ENCODE assay signal across 13 cellular contexts in the genomic region with DNA sequence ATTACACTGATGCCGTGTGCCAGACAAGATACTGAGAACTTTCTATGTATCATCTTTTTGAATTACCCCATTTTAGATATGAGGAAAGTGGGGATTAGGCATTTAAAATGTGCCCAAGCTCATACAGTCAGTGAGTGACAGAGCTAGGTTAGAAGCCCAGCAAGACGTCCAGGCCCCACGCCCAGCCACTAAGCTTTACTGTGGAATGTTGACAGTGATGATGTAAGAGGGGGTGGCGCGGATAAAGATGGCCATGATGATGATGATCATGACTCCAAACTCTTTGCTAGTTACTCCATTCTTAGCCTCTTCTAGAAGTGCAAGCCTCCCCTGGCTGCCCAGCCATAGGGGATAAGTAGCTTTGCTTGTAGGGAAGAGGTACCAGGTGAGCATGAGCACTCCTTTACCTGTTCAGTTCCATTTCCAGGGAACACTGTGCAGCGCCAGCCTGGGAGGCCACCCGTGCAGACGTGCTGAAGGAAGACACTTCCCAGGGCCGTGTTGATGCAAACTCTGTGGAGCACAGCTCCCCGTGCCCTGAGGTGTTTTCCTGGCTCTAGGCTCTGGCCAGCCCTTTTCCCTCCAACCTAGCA.
"Had no signal": no experiment of that assay in that cellular context is flagged by ENCODE, and none has a peak within 500 bp of the region (broad histone marks: within the 10 kb centered on the region; RNA-seq: fewer than 3 reads in every experiment).

No MANE protein-coding gene starts in this region.

- H3K4me3 Mint-ChIP-seq: activated CD4-positive, alpha-beta T cell treated with anti-CD3 and anti-CD28 coated beads, Interleukin-2, amount 10 ng/mL, durations not matched to agents 24 days and 14 days; activated T-helper 1 cell treated with anti-CD3 and anti-CD28 coated beads, Interleukin-12 subunit alpha, Interleukin-12 subunit beta, Interleukin-2, Interleukin-4 antibody, amounts not matched to agents 30 ng/mL and 10 ng/mL and 1 ng/mL, durations not matched to agents 14 hours and 24 hours and 36 hours; natural killer cell treated with Interleukin-12 subunit alpha and Interleukin-12 subunit beta and Interleukin-15 and Interleukin-18, amount 100 ng/mL, for 72 hours; T-helper 2 cell treated with Interferon-gamma antibody and Interleukin-4, amounts not matched to agents 5 μg/mL and 100 μg/mL, for 36 hours had no signal

- H3K36me3 ChIP-seq: ascending aorta, gastrocnemius medialis, heart right ventricle, tibial nerve had no signal

- H3K27ac ChIP-seq: tibial nerve had no signal

- H3K9me3 Mint-ChIP-seq: activated CD4-positive, alpha-beta T cell treated with anti-CD3 and anti-CD28 coated beads, Interleukin-2, amount 10 ng/mL, durations not matched to agents 24 days and 14 days; activated T-helper 1 cell treated with anti-CD3 and anti-CD28 coated beads, Interleukin-12 subunit alpha, Interleukin-12 subunit beta, Interleukin-2, Interleukin-4 antibody, amounts not matched to agents 30 ng/mL and 10 ng/mL and 1 ng/mL, durations not matched to agents 14 hours and 24 hours and 36 hours; natural killer cell treated with Interleukin-12 subunit alpha and Interleukin-12 subunit beta and Interleukin-15 and Interleukin-18, amount 100 ng/mL, for 72 hours; stimulated activated naive B cell treated with anti-CD40 and anti-IgM and Interleukin-4, amounts not matched to agents 10 μg/mL and 1 μg/mL and 100 μg/mL, for 72 hours; T-helper 2 cell treated with Interferon-gamma antibody and Interleukin-4, amounts not matched to agents 5 μg/mL and 100 μg/mL, for 36 hours had no signal

- DNase-seq: activated CD4-positive, alpha-beta T cell treated with anti-CD3 and anti-CD28 coated beads, Interleukin-2, amount 10 ng/mL, durations not matched to agents 24 days and 14 days; activated CD4-positive, CD25-positive, alpha-beta regulatory T cell; stimulated activated CD4-positive, alpha-beta T cell treated with anti-CD3 and anti-CD28 coated beads, Interleukin-15, amount 100 ng/mL, for 24 hours; stimulated activated CD4-positive, alpha-beta T cell treated with anti-CD3 and anti-CD28 coated beads, Interleukin-4, amount 100 ng/mL, for 1 hour; stimulated activated naive B cell treated with anti-CD40 and anti-IgM and Interleukin-4, amounts not matched to agents 10 μg/mL and 1 μg/mL and 100 μg/mL, for 72 hours had no signal

- H3K9me3 ChIP-seq: ascending aorta, gastrocnemius medialis, heart right ventricle, tibial nerve had no signal

- FAIRE-seq: islet of Langerhans had no signal

- H3K27ac Mint-ChIP-seq: activated CD4-positive, alpha-beta T cell treated with anti-CD3 and anti-CD28 coated beads, Interleukin-2, amount 10 ng/mL, durations not matched to agents 24 days and 14 days; activated T-helper 1 cell treated with anti-CD3 and anti-CD28 coated beads, Interleukin-12 subunit alpha, Interleukin-12 subunit beta, Interleukin-2, Interleukin-4 antibody, amounts not matched to agents 30 ng/mL and 10 ng/mL and 1 ng/mL, durations not matched to agents 14 hours and 24 hours and 36 hours; natural killer cell treated with Interleukin-12 subunit alpha and Interleukin-12 subunit beta and Interleukin-15 and Interleukin-18, amount 100 ng/mL, for 72 hours; T-helper 2 cell treated with Interferon-gamma antibody and Interleukin-4, amounts not matched to agents 5 μg/mL and 100 μg/mL, for 36 hours had no signal

- H3K36me3 Mint-ChIP-seq: natural killer cell treated with Interleukin-12 subunit alpha and Interleukin-12 subunit beta and Interleukin-15 and Interleukin-18, amount 100 ng/mL, for 72 hours; stimulated activated naive B cell treated with anti-CD40 and anti-IgM and Interleukin-4, amounts not matched to agents 10 μg/mL and 1 μg/mL and 100 μg/mL, for 72 hours had no signal

- H3K4me1 Mint-ChIP-seq: activated CD4-positive, alpha-beta T cell treated with anti-CD3 and anti-CD28 coated beads, Interleukin-2, amount 10 ng/mL, durations not matched to agents 24 days and 14 days had no signal

- H3K4me3 ChIP-seq: ascending aorta, gastrocnemius medialis, heart right ventricle, tibial nerve had no signal

- H3K27me3 ChIP-seq: ascending aorta, gastrocnemius medialis, heart right ventricle, tibial nerve had no signal

- ATAC-seq: natural killer cell treated with Interleukin-12 subunit alpha and Interleukin-12 subunit beta and Interleukin-15 and Interleukin-18, amount 100 ng/mL, for 72 hours had no signal
